Comparison of ENCODE assay signal across 8 cellular contexts in genomic region chr3:53236112-53236841, GRCh38. TPM values are rescaled to one million over a fixed set of nuclear protein-coding genes. Genes with fewer than 3 reads are reported as not detected.
DNase-seq lines count a peak whose midpoint lies in the region; ATAC-seq and TF ChIP-seq lines count a peak whose summit lies in the region.

No MANE protein-coding gene starts in this region.

- H3K4me3 ChIP-seq in BLaER1 (no peak overlapping the region), gastrocnemius medialis (no peak overlapping the region)

- DNase-seq in LHCN-M2 (ENCODE audit: low read depth): peak; percentile 79
- DNase-seq in left ventricle myocardium superior: peak; percentile 84
- peak; percentile 35 to 65 for DNase-seq in gastrocnemius medialis
- no peak for DNase-seq in NCI-H2171 treated with DMSO at 0.1 percent for 48 hours (lab: John Stamatoyannopoulos, UW)
- DNase-seq in DMS79 treated with DMSO at 0.1 percent for 48 hours (lab: John Stamatoyannopoulos, UW): no peak
- DNase-seq in activated effector memory CD4-positive, alpha-beta T cell treated with Interleukin-2 at 50 U/mL for 16 hours: no peak

- H3K9me3 ChIP-seq in BLaER1: no peaks in the 10 kb centered on the region
- H3K9me3 ChIP-seq in gastrocnemius medialis: no peaks in the 10 kb centered on the region

- H3K4me1 ChIP-seq in BLaER1 (no peaks in the 10 kb centered on the region), gastrocnemius medialis (peaks cover 12 to 21% of the 10 kb centered on the region in 2 donors)

- peaks cover 99% of the 10 kb centered on the region for H3K36me3 ChIP-seq in BLaER1
- H3K36me3 ChIP-seq in gastrocnemius medialis: peaks cover 0 to 82% of the 10 kb centered on the region in 2 donors

- intact Hi-C loops in left ventricle myocardium superior (cut with micrococcal nuclease): no loop called here
- intact Hi-C loops in gastrocnemius medialis (cut with DNase I; ENCODE audit: low total_unique reads): no loop called here

- H3K27me3 ChIP-seq in BLaER1 (no peaks in the 10 kb centered on the region), gastrocnemius medialis (no peaks in the 10 kb centered on the region)

- TF ChIP-seq POLR2A in gastrocnemius medialis (IDR thresholded peaks at IDR 0.05): no peak

- H3K4me2 ChIP-seq in BLaER1: no peak overlapping the region

- in situ Hi-C loops in gastrocnemius medialis (cut with MboI; ENCODE audit: low sequenced_read_pairs in 4 of 4): no loop called here

- TF ChIP-seq CTCF in gastrocnemius medialis (IDR thresholded peaks at IDR 0.05 in 4 of 5, conservative IDR thresholded peaks at IDR 0.05 in 1 of 5): no peak

- no peak overlapping the region for H3K9ac ChIP-seq in BLaER1

- ATAC-seq in left ventricle myocardium superior (peak; percentile 89), gastrocnemius medialis (peak; percentile 80 to 81)

- H3K27ac ChIP-seq in BLaER1: peak overlapping the region; percentile 53; the same call in 1 of the 2 replicates
- peak overlapping the region; percentile 64 for H3K27ac ChIP-seq in angular gyrus (ENCODE audit: low read depth, low read length)
- H3K27ac ChIP-seq in gastrocnemius medialis: peak overlapping the region; percentile 6 to 43 (median 34)

- H4K20me1 ChIP-seq in BLaER1: peaks cover 95% of the 10 kb centered on the region

RNA-seq across cellular contexts. Expression of gene TKT, which starts 19.5 kb away (rescaled TPM):
- total RNA-seq in LHCN-M2 (2014; rRNA removed): 212 and 235 TPM in 2 replicates
- 306 TPM for polyA plus RNA-seq in LHCN-M2 (2012)
- total RNA-seq in left ventricle myocardium superior: 41.6 TPM
- total RNA-seq in gastrocnemius medialis: 10 to 100 TPM; 18.5 to 41.3 (median 23.8) TPM

Comparison
In these comparisons a context has a peak if more than half of its experiments do, and no peak if none do; other contexts are left out.
1. DNase-seq: peak in LHCN-M2 (single experiment), left ventricle myocardium superior (single experiment) and gastrocnemius medialis (2 of 2); none in NCI-H2171 treated with DMSO at 0.1 percent for 48 hours (single experiment), DMS79 treated with DMSO at 0.1 percent for 48 hours (single experiment) and activated effector memory CD4-positive, alpha-beta T cell treated with Interleukin-2 at 50 U/mL for 16 hours (single experiment).
2. Peak in every context shown above with its lines, with median percentiles within 50 percentile points of each other: H3K27ac ChIP-seq.